ENCODE assay signal across 3 cellular contexts in genomic region chr20:54153847-54154246, GRCh38.
TF ChIP-seq lines count a peak whose summit lies in the region.

No MANE protein-coding gene starts in this region.

TF ChIP-seq in HepG2, 621 proteins besides CTCF, POLR2A, EP300 and RAD21:
- TF ChIP-seq, protein P1, sequence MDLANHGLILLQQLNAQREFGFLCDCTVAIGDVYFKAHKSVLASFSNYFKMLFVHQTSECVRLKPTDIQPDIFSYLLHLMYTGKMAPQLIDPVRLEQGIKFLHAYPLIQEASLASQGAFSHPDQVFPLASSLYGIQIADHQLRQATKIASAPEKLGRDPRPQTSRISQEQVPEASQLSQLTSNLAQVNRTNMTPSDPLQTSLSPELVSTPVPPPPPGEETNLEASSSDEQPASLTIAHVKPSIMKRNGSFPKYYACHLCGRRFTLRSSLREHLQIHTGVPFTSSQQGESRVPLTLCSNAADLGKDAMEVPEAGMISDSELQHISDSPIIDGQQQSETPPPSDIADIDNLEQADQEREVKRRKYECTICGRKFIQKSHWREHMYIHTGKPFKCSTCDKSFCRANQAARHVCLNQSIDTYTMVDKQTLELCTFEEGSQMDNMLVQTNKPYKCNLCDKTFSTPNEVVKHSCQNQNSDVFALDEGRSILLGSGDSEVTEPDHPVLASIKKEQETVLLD (CRISPR knock-in tag; IDR thresholded peaks at IDR 0.05; ENCODE audit: low read depth), result no peak
- TF ChIP-seq TCF7L2 (IDR thresholded peaks at IDR 0.05; ENCODE audit: low read depth, low read length), result 0 out of 2 replicates have a peak, but pooled peaks have one; percentile 22

TF ChIP-seq in A549, 52 proteins besides CTCF, POLR2A, EP300 and RAD21:
- TF ChIP-seq JUN (IDR thresholded peaks at IDR 0.05) (peak; percentile 32 to 49; a peak in 2 of 5 replicates), FOSB (CRISPR knock-in tag; IDR thresholded peaks at IDR 0.05) (peak; percentile 86; the same call in 1 of the 2 replicates), CEBPB (IDR thresholded peaks at IDR 0.05) (0 out of 4 replicates have a peak, but pooled peaks of 1 of the 2 experiments have one; percentile 17), TP53 (CRISPR knock-in tag; IDR thresholded peaks at IDR 0.05) (peak; percentile 91), RCOR1 (IDR thresholded peaks at IDR 0.05; ENCODE audit: low read depth, low read length) (no peak), HOXA7 (CRISPR knock-in tag; IDR thresholded peaks at IDR 0.05) (peak; percentile 92), POLR2AphosphoS2 (conservative IDR thresholded peaks at IDR 0.05; ENCODE audit: low read length) (peak; percentile 96; the same call in 1 of the 2 replicates), SREBF2 (IDR thresholded peaks at IDR 0.05) (no peak), HDAC2 (IDR thresholded peaks at IDR 0.05) (no peak), EHF (CRISPR knock-in tag; IDR thresholded peaks at IDR 0.05) (0 out of 2 replicates have a peak, but pooled peaks have one; percentile 47)
- TF ChIP-seq, protein P2, sequence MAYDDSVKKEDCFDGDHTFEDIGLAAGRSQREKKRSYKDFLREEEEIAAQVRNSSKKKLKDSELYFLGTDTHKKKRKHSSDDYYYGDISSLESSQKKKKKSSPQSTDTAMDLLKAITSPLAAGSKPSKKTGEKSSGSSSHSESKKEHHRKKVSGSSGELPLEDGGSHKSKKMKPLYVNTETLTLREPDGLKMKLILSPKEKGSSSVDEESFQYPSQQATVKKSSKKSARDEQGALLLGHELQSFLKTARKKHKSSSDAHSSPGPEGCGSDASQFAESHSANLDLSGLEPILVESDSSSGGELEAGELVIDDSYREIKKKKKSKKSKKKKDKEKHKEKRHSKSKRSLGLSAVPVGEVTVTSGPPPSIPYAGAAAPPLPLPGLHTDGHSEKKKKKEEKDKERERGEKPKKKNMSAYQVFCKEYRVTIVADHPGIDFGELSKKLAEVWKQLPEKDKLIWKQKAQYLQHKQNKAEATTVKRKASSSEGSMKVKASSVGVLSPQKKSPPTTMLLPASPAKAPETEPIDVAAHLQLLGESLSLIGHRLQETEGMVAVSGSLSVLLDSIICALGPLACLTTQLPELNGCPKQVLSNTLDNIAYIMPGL (CRISPR knock-in tag; IDR thresholded peaks at IDR 0.05; ENCODE audit: borderline replicate concordance), result peak; percentile 59; the same call in 1 of the 2 replicates

TF ChIP-seq in HCT116, 20 proteins besides CTCF, POLR2A, EP300 and RAD21:
- TF ChIP-seq REST (IDR thresholded peaks at IDR 0.05; ENCODE audit: low read depth) (no peak), CEBPB (IDR thresholded peaks at IDR 0.05; ENCODE audit: low read depth) (no peak), JUND (IDR thresholded peaks at IDR 0.05) (no peak), ZFX (IDR thresholded peaks at IDR 0.05) (no peak), EZH2phosphoT487 (IDR thresholded peaks at IDR 0.05; ENCODE audit: borderline replicate concordance) (no peak), SRF (IDR thresholded peaks at IDR 0.05; ENCODE audit: low read depth) (no peak)
- TF ChIP-seq, protein P3, sequence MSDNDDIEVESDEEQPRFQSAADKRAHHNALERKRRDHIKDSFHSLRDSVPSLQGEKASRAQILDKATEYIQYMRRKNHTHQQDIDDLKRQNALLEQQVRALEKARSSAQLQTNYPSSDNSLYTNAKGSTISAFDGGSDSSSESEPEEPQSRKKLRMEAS (IDR thresholded peaks at IDR 0.05), result no peak
